ENCODE assay signal across 20 cellular contexts in genomic region chr6:4979426-4979825, GRCh38. TPM values are rescaled to one million over a fixed set of nuclear protein-coding genes. Genes with fewer than 3 reads are reported as not detected.
A peak's percentile ranks its signal among the peaks of the same experiment; 100 is the strongest.
DNase-seq lines count a peak whose midpoint lies in the region; ATAC-seq and TF ChIP-seq lines count a peak whose summit lies in the region.
"Had no signal": no experiment of that assay in that cellular context is flagged by ENCODE, and none has a peak within 500 bp of the region (broad histone marks: within the 10 kb centered on the region; RNA-seq: fewer than 3 reads in every experiment).

No MANE protein-coding gene starts in this region.

- DNase-seq in DMS 273 (lab: John Stamatoyannopoulos, UW; ENCODE audit: unreplicated experiment) (peak; percentile 15), DMS 273 treated with DMSO at 0.1 percent for 48 hours (lab: John Stamatoyannopoulos, UW) (no peak), GM23248 (peak; percentile 21), M059J (ENCODE audit: low read depth) (peak; percentile 6), choroid plexus epithelial cell (ENCODE audit: low read depth) (peak; percentile 16)
- no peak for DNase-seq in activated naive CD4-positive, alpha-beta T cell treated with anti-CD3 and anti-CD28 coated beads for 36 hours
- DNase-seq: Caco-2; CD4-positive, CD25-positive, alpha-beta regulatory T cell; CD8-positive, alpha-beta T cell; DMS79; EL; GDM1; H7; HCEC 1CT had no signal

- TF ChIP-seq CTCF in choroid plexus epithelial cell (conservative IDR thresholded peaks at IDR 0.05; ENCODE audit: low read depth, low read length) = no peak

- H3K79me2 ChIP-seq in GM23248 (ENCODE audit: insufficient read depth) = no peaks in the 10 kb centered on the region

- no peaks in the 10 kb centered on the region for H3K9me2 ChIP-seq in GM23248 (ENCODE audit: insufficient read depth)

- in situ Hi-C loops in GM23248 (cut with MboI) = no loop called here

- H3K4me3 ChIP-seq in GM23248 = no peak overlapping the region
- H3K4me3 ChIP-seq in choroid plexus epithelial cell (ENCODE audit: low read depth, low read length) = no peak overlapping the region
- H3K4me3 ChIP-seq: BLaER1, GM12878 had no signal

- H3K27me3 ChIP-seq in GM23248 (replicated peaks; ENCODE audit: insufficient read depth) = no peaks in the 10 kb centered on the region
- H3K27me3 ChIP-seq: BLaER1 had no signal

- no peaks in the 10 kb centered on the region for H3K9me3 ChIP-seq in GM23248 (ENCODE audit: low read depth)

- H3K4me3 Mint-ChIP-seq in activated naive CD4-positive, alpha-beta T cell treated with anti-CD3 and anti-CD28 coated beads for 36 hours = no peak overlapping the region
- H3K4me3 Mint-ChIP-seq: B cell; CD4-positive, CD25-positive, alpha-beta regulatory T cell; CD8-positive, alpha-beta T cell had no signal

- 54 to 59% methylated on average over 3 of the region's 3 CpGs for WGBS in GM23248 (ENCODE audit: low coverage in 1 of 2, low lambda C conversion rate in 2 of 2, missing lambda C conversion rate in 2 of 2), 2 experiments

- H3K27ac Mint-ChIP-seq in activated naive CD4-positive, alpha-beta T cell treated with anti-CD3 and anti-CD28 coated beads for 36 hours = no peak overlapping the region
- H3K27ac Mint-ChIP-seq: B cell; CD4-positive, CD25-positive, alpha-beta regulatory T cell; CD8-positive, alpha-beta T cell had no signal

- peaks cover 9% of the 10 kb centered on the region for H3K36me3 Mint-ChIP-seq in activated naive CD4-positive, alpha-beta T cell treated with anti-CD3 and anti-CD28 coated beads for 36 hours (ENCODE audit: low read depth)
- H3K36me3 Mint-ChIP-seq: CD8-positive, alpha-beta T cell had no signal

- no peak overlapping the region for H3K27ac ChIP-seq in GM23248
- H3K27ac ChIP-seq: 22Rv1, BLaER1, C4-2B had no signal

- no peaks in the 10 kb centered on the region for H4K20me1 ChIP-seq in GM23248 (ENCODE audit: insufficient read depth)
- H4K20me1 ChIP-seq: BLaER1 had no signal

- CTCF ChIA-PET in activated naive CD4-positive, alpha-beta T cell treated with anti-CD3 and anti-CD28 coated beads for 36 hours (lab: Charles Lee) = no interaction called here

- no peaks in the 10 kb centered on the region for H3K36me3 ChIP-seq in GM23248 (ENCODE audit: low read depth)
- H3K36me3 ChIP-seq: BLaER1 had no signal

- H3K9ac ChIP-seq in GM23248 = no peak overlapping the region
- H3K9ac ChIP-seq: BLaER1 had no signal

- ATAC-seq in GM18517 (IDR thresholded peaks at IDR 0.05; ENCODE audit: unreplicated experiment) = no peak
- ATAC-seq: CD8-positive, alpha-beta T cell; GM12878 had no signal

- no peak overlapping the region for H2AFZ ChIP-seq in GM23248

- no peaks in the 10 kb centered on the region for H3F3A ChIP-seq in GM23248 (ENCODE audit: insufficient read depth)

- H3K4me1 ChIP-seq in GM23248 (ENCODE audit: insufficient read depth) = no peaks in the 10 kb centered on the region
- H3K4me1 ChIP-seq: BLaER1, Caco-2 had no signal

- no peak overlapping the region for H3K4me2 ChIP-seq in GM23248 (ENCODE audit: unreplicated experiment)
- H3K4me2 ChIP-seq: BLaER1 had no signal

- H3K4me1 Mint-ChIP-seq in activated naive CD4-positive, alpha-beta T cell treated with anti-CD3 and anti-CD28 coated beads for 36 hours (ENCODE audit: low read depth) = no peaks in the 10 kb centered on the region
- H3K4me1 Mint-ChIP-seq: B cell; CD4-positive, CD25-positive, alpha-beta regulatory T cell had no signal

- intact Hi-C loops in activated naive CD4-positive, alpha-beta T cell treated with anti-CD3 and anti-CD28 coated beads for 36 hours (cut with micrococcal nuclease) = no loop called here

- H3K27me3 Mint-ChIP-seq in activated naive CD4-positive, alpha-beta T cell treated with anti-CD3 and anti-CD28 coated beads for 36 hours (ENCODE audit: low read depth) = peaks cover 8% of the 10 kb centered on the region

- peaks cover 26% of the 10 kb centered on the region for H3K9me3 Mint-ChIP-seq in activated naive CD4-positive, alpha-beta T cell treated with anti-CD3 and anti-CD28 coated beads for 36 hours

RNA-seq across cellular contexts. Expression of gene RPP40, which starts 24.4 kb away (rescaled TPM):
- total RNA-seq in GM23248 (2014; rRNA removed; shearing (Covaris generic)) = 16.2 and 29.3 TPM in 2 replicates
- polyA plus RNA-seq in GM23248 (2016; fragmentation: Nextera tagmentation; extraction: Ambion mirVana) = 21.9 and 29.0 TPM in 2 replicates
- 44.3 and 44.7 TPM in 2 replicates for total RNA-seq in M059J (2014; rRNA removed; shearing (Covaris generic))
- 1 to 10 TPM; 8.2 to 9.8 TPM for total RNA-seq in activated naive CD4-positive, alpha-beta T cell treated with anti-CD3 and anti-CD28 coated beads for 36 hours

Comparison
In these comparisons a context has a peak if more than half of its experiments do, and no peak if none do; other contexts are left out.
1. DNase-seq: peak in DMS 273 (single experiment), GM23248 (single experiment), M059J (single experiment) and choroid plexus epithelial cell (single experiment); none in DMS 273 treated with DMSO at 0.1 percent for 48 hours (single experiment) and activated naive CD4-positive, alpha-beta T cell treated with anti-CD3 and anti-CD28 coated beads for 36 hours (single experiment).